Comparison of ENCODE assay signal across 8 cellular contexts in the genomic region with DNA sequence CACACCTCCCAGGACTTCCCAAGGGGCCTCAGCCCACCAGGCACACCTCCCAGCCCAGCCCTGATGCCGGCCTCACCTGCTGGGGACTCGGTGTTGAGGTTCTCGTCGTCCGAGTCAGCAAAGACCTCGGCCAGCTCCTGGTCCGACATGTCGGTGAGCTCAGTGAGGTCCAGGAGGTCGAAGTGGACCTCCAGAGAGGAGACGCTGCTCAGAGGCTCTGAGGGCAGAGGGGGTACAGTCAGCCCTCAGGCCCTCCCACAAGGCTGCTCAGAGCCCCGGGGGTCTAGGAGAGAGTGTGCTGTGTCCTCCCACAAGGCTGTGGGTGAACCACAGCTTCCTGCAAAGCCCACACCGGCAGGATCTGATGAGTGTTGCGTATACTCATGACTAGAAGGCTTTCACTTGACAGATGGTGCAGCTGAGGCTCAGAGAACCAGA. TPM values are rescaled to one million over a fixed set of nuclear protein-coding genes. Genes with fewer than 3 reads are reported as not detected.
DNase-seq lines count a peak whose midpoint lies in the region; ATAC-seq and TF ChIP-seq lines count a peak whose summit lies in the region.

No MANE protein-coding gene starts in this region.

- H3K27me3 ChIP-seq in GM06990 (replicated peaks; ENCODE audit: control insufficient read depth, insufficient read depth, low read length): no peaks in the 10 kb centered on the region
- no peaks in the 10 kb centered on the region for H3K27me3 ChIP-seq in brain microvascular endothelial cell (replicated peaks)

- in situ Hi-C loops in brain microvascular endothelial cell (cut with HindIII; ENCODE audit: low pct_ligation_motif_present, low sequenced_read_pairs): no loop called here

- TF ChIP-seq CTCF in GM06990 (IDR thresholded peaks at IDR 0.05; ENCODE audit: insufficient read depth, low read length, poor library complexity, severe bottlenecking) (no peak), mesothelial cell of epicardium (IDR thresholded peaks at IDR 0.05; ENCODE audit: unreplicated experiment) (no peak), brain microvascular endothelial cell (IDR thresholded peaks at IDR 0.05; ENCODE audit: low read depth, low read length, missing control alignments) (no peak)

- H3K36me3 ChIP-seq in GM06990 (ENCODE audit: control insufficient read depth, insufficient read depth, low read length) (no peaks in the 10 kb centered on the region), brain microvascular endothelial cell (replicated peaks) (no peaks in the 10 kb centered on the region)

- no peak overlapping the region for H3K27ac Mint-ChIP-seq in mesothelial cell of epicardium

- peak overlapping the region; percentile 27 for H3K4me3 ChIP-seq in GM06990 (replicated peaks; ENCODE audit: low read depth, low read length)
- H3K4me3 ChIP-seq in brain microvascular endothelial cell (ENCODE audit: low read depth, low read length): no peak overlapping the region

- peak; percentile 67 for ATAC-seq in HG03378 (IDR thresholded peaks at IDR 0.05; ENCODE audit: unreplicated experiment)

- H3K36me3 Mint-ChIP-seq in mesothelial cell of epicardium: no peaks in the 10 kb centered on the region

- no peaks in the 10 kb centered on the region for H3K4me1 Mint-ChIP-seq in mesothelial cell of epicardium

- no peaks in the 10 kb centered on the region for H3K9me3 Mint-ChIP-seq in mesothelial cell of epicardium

- DNase-seq in GM06990 (ENCODE audit: extremely low read depth, insufficient read length) (peak; percentile 72), mesothelial cell of epicardium (ENCODE audit: low spot score in 2 of 2, unreplicated experiment in 2 of 2) (no peak), foreskin melanocyte (no peak), brain microvascular endothelial cell (no peak), NCI-H748 (lab: John Stamatoyannopoulos, UW; ENCODE audit: unreplicated experiment) (no peak)
- DNase-seq in activated CD8-positive, alpha-beta memory T cell treated with anti-CD3 and anti-CD28 coated beads, Interleukin-2, amount 50 U/mL, for 24 hours (ENCODE audit: extremely low read depth): peak; percentile 34
- peak; percentile 31 to 54 for DNase-seq in stimulated activated CD4-positive, alpha-beta T cell treated with anti-CD3 and anti-CD28 coated beads, Interleukin-12 subunit alpha, Interleukin-12 subunit beta, amount 100 ng/mL, for 24 hours (ENCODE audit: low read depth in 2 of 2)

- no peak overlapping the region for H3K4me3 Mint-ChIP-seq in mesothelial cell of epicardium

- H3K27me3 Mint-ChIP-seq in mesothelial cell of epicardium (ENCODE audit: low read depth): no peaks in the 10 kb centered on the region

- no peak overlapping the region for H3K27ac ChIP-seq in brain microvascular endothelial cell

RNA-seq across cellular contexts. Expression of a gene that starts 10.5 kb away (rescaled TPM):
- total RNA-seq in mesothelial cell of epicardium: 10.2 to 11.5 TPM (median 10.7 TPM) in 3 replicates

Comparison
In these comparisons a context has a peak if more than half of its experiments do, and no peak if none do; other contexts are left out.
1. DNase-seq: peak in GM06990 (single experiment), activated CD8-positive, alpha-beta memory T cell treated with anti-CD3 and anti-CD28 coated beads, Interleukin-2, amount 50 U/mL, for 24 hours (single experiment) and stimulated activated CD4-positive, alpha-beta T cell treated with anti-CD3 and anti-CD28 coated beads, Interleukin-12 subunit alpha, Interleukin-12 subunit beta, amount 100 ng/mL, for 24 hours (2 of 2); none in mesothelial cell of epicardium (0 of 2), foreskin melanocyte (single experiment), brain microvascular endothelial cell (single experiment) and NCI-H748 (single experiment).